In genomic region chr5:173973614-173973969, GRCh38 we compare ENCODE assay signal across 1 cellular context.
A peak's percentile ranks its signal among the peaks of the same experiment; 100 is the strongest.
TF ChIP-seq lines count a peak whose summit lies in the region.

No MANE protein-coding gene starts in this region.

TF ChIP-seq in K562, 482 proteins besides CTCF, POLR2A, EP300 and RAD21 (continued from another document):
- TF ChIP-seq, protein P1, sequence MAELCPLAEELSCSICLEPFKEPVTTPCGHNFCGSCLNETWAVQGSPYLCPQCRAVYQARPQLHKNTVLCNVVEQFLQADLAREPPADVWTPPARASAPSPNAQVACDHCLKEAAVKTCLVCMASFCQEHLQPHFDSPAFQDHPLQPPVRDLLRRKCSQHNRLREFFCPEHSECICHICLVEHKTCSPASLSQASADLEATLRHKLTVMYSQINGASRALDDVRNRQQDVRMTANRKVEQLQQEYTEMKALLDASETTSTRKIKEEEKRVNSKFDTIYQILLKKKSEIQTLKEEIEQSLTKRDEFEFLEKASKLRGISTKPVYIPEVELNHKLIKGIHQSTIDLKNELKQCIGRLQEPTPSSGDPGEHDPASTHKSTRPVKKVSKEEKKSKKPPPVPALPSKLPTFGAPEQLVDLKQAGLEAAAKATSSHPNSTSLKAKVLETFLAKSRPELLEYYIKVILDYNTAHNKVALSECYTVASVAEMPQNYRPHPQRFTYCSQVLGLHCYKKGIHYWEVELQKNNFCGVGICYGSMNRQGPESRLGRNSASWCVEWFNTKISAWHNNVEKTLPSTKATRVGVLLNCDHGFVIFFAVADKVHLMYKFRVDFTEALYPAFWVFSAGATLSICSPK (IDR thresholded peaks at IDR 0.05; ENCODE audit: borderline replicate concordance): no peak
- TF ChIP-seq CTBP1 (IDR thresholded peaks at IDR 0.05; ENCODE audit: borderline replicate concordance): peak; percentile 61; the same call in 1 of the 2 replicates
- TF ChIP-seq, protein P2, sequence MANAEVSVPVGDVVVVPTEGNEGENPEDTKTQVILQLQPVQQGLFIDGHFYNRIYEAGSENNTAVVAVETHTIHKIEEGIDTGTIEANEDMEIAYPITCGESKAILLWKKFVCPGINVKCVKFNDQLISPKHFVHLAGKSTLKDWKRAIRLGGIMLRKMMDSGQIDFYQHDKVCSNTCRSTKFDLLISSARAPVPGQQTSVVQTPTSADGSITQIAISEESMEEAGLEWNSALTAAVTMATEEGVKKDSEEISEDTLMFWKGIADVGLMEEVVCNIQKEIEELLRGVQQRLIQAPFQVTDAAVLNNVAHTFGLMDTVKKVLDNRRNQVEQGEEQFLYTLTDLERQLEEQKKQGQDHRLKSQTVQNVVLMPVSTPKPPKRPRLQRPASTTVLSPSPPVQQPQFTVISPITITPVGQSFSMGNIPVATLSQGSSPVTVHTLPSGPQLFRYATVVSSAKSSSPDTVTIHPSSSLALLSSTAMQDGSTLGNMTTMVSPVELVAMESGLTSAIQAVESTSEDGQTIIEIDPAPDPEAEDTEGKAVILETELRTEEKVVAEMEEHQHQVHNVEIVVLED (CRISPR knock-in tag; IDR thresholded peaks at IDR 0.05): no peak
- 0 out of 2 replicates have a peak, but pooled peaks have one; percentile 19 for TF ChIP-seq NBN (IDR thresholded peaks at IDR 0.05; ENCODE audit: low read depth)
- TF ChIP-seq PHF8 (IDR thresholded peaks at IDR 0.05; ENCODE audit: borderline replicate concordance, low read length): 0 out of 2 replicates have a peak, but pooled peaks have one; percentile 14
- no peak for TF ChIP-seq KLF1 (tag; IDR thresholded peaks at IDR 0.05)
- TF ChIP-seq ZNF165 (CRISPR knock-in tag; IDR thresholded peaks at IDR 0.05; ENCODE audit: borderline replicate concordance): no peak
- no peak for TF ChIP-seq KLF10 (CRISPR knock-in tag; IDR thresholded peaks at IDR 0.05)
- TF ChIP-seq RCOR1 (IDR thresholded peaks at IDR 0.05; ENCODE audit: borderline replicate concordance in 1 of 2, low read depth in 2 of 2, low read length in 2 of 2): peak in 1 of 2 experiments; percentile 64; a peak in 1 of 4 replicates
- TF ChIP-seq RAD51 (IDR thresholded peaks at IDR 0.05; ENCODE audit: borderline replicate concordance, low read depth): peak; percentile 60; the same call in 1 of the 2 replicates
- no peak for TF ChIP-seq TCF7L2 (IDR thresholded peaks at IDR 0.05; ENCODE audit: low read depth, low read length)
- peak; percentile 69 for TF ChIP-seq BHLHE40 (IDR thresholded peaks at IDR 0.05; ENCODE audit: low read length)
- TF ChIP-seq HMBOX1 (IDR thresholded peaks at IDR 0.05): peak; percentile 89
- no peak for TF ChIP-seq MEF2A (IDR thresholded peaks at IDR 0.05; ENCODE audit: control insufficient read depth, low read depth, low read length)
- no peak for TF ChIP-seq XRCC5 (IDR thresholded peaks at IDR 0.05; ENCODE audit: low read depth, low read length)
- 0 out of 2 replicates have a peak, but pooled peaks have one; percentile 21 for TF ChIP-seq MITF (IDR thresholded peaks at IDR 0.05)
- TF ChIP-seq PURB (CRISPR knock-in tag; IDR thresholded peaks at IDR 0.05; ENCODE audit: low read depth): no peak
- 0 out of 2 replicates have a peak, but pooled peaks have one; percentile 46 for TF ChIP-seq ZEB2 (IDR thresholded peaks at IDR 0.05)
- TF ChIP-seq EWSR1 (IDR thresholded peaks at IDR 0.05; ENCODE audit: borderline replicate concordance, low read depth, partially characterized antibody): no peak
- TF ChIP-seq, protein P3, sequence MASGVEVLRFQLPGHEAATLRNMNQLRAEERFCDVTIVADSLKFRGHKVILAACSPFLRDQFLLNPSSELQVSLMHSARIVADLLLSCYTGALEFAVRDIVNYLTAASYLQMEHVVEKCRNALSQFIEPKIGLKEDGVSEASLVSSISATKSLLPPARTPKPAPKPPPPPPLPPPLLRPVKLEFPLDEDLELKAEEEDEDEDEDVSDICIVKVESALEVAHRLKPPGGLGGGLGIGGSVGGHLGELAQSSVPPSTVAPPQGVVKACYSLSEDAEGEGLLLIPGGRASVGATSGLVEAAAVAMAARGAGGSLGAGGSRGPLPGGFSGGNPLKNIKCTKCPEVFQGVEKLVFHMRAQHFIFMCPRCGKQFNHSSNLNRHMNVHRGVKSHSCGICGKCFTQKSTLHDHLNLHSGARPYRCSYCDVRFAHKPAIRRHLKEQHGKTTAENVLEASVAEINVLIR (CRISPR knock-in tag; IDR thresholded peaks at IDR 0.05): no peak
- no peak for TF ChIP-seq ZNF764 (CRISPR knock-in tag; IDR thresholded peaks at IDR 0.05; ENCODE audit: low read depth)
- TF ChIP-seq PYGO2 (tag; IDR thresholded peaks at IDR 0.05): no peak
- no peak for TF ChIP-seq ELF4 (CRISPR knock-in tag; IDR thresholded peaks at IDR 0.05)
- TF ChIP-seq, protein P4, sequence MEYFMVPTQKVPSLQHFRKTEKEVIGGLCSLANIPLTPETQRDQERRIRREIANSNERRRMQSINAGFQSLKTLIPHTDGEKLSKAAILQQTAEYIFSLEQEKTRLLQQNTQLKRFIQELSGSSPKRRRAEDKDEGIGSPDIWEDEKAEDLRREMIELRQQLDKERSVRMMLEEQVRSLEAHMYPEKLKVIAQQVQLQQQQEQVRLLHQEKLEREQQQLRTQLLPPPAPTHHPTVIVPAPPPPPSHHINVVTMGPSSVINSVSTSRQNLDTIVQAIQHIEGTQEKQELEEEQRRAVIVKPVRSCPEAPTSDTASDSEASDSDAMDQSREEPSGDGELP (CRISPR knock-in tag; IDR thresholded peaks at IDR 0.05; ENCODE audit: borderline replicate concordance): 0 out of 2 replicates have a peak, but pooled peaks have one; percentile 42
- TF ChIP-seq TCF3 (CRISPR knock-in tag; IDR thresholded peaks at IDR 0.05): 0 out of 2 replicates have a peak, but pooled peaks have one; percentile 3
- no peak for TF ChIP-seq GABPA (tag; conservative IDR thresholded peaks at IDR 0.05; ENCODE audit: low read depth)
- 0 out of 4 replicates have a peak, but pooled peaks of 1 of the 2 experiments have one; percentile 48 for TF ChIP-seq SRF (CRISPR knock-in tag; IDR thresholded peaks at IDR 0.05)
TF ChIP-seq in K562: peak in this region for 26.
